In the genomic region with DNA sequence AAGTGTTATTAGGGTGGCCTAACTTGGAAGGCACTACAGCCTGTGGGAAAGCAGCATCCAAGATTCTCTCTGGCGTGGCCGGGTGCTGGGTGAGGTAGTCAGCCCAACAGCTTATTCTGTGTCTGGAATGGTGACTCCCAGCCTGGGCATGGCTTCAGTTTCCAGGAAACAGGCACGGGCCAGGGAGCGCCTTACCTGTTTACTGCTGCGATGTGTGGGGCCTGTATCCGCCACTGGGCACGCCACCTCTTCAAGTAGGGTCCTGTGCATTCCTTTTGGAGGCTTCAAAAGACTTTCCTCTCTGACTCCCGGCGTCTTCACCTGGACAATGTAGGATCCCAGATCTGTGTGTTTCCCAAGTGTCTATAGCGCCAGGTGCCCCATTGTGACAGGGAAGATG, we compare ENCODE assay signal across 14 cellular contexts. TPM values are rescaled to one million over a fixed set of nuclear protein-coding genes. Genes with fewer than 3 reads are reported as not detected.
"Had no signal": no experiment of that assay in that cellular context is flagged by ENCODE, and none has a peak within 500 bp of the region (broad histone marks: within the 10 kb centered on the region; RNA-seq: fewer than 3 reads in every experiment).

No MANE protein-coding gene starts in this region.

RNA-seq across cellular contexts. Expression of gene TP53TG3D, which starts 10.5 kb away (rescaled TPM):
- total RNA-seq: occipital lobe, osteocyte, progenitor cell of endocrine pancreas, psoas muscle, renal cortical epithelial cell, right lobe of liver, smooth muscle cell, stomach, subcutaneous adipose tissue, temporal lobe, thoracic aorta, ureter, vagina had no signal
- polyA plus RNA-seq: neural cell, smooth muscle cell had no signal
